ENCODE assay signal across 18 cellular contexts in genomic region chr22:29029202-29030000, GRCh38. TPM values are rescaled to one million over a fixed set of nuclear protein-coding genes. Genes with fewer than 3 reads are reported as not detected.
DNase-seq lines count a peak whose midpoint lies in the region; ATAC-seq, FAIRE-seq and TF ChIP-seq lines count a peak whose summit lies in the region.
"Had no signal": no experiment of that assay in that cellular context is flagged by ENCODE, and none has a peak within 500 bp of the region (broad histone marks: within the 10 kb centered on the region; RNA-seq: fewer than 3 reads in every experiment).

No MANE protein-coding gene starts in this region.

- H3K9me3 Mint-ChIP-seq in naive thymus-derived CD4-positive, alpha-beta T cell = peaks cover 0 to 1% (median 0%) of the 10 kb centered on the region in 11 donors
- H3K9me3 Mint-ChIP-seq: CD4-positive, alpha-beta memory T cell had no signal

- H3K36me3 ChIP-seq in mammary epithelial cell (ENCODE audit: insufficient read depth, low read length) (no peaks in the 10 kb centered on the region), breast epithelium (no peaks in the 10 kb centered on the region), endothelial cell of umbilical vein (ENCODE audit: control insufficient read depth in 2 of 2, extremely low read depth in 1 of 2, insufficient read depth in 2 of 2, low read length in 2 of 2) (no peaks in the 10 kb centered on the region), psoas muscle (ENCODE audit: insufficient read depth in 1 of 2, low read depth in 1 of 2) (no peaks in the 10 kb centered on the region)
- no peaks in the 10 kb centered on the region for H3K36me3 ChIP-seq in naive thymus-derived CD4-positive, alpha-beta T cell (ENCODE audit: control insufficient read depth in 2 of 3, insufficient read depth in 3 of 3, low read length in 3 of 3)
- H3K36me3 ChIP-seq: right atrium auricular region had no signal

- H4K20me1 ChIP-seq in mammary epithelial cell (ENCODE audit: insufficient read depth, low read length) (no peaks in the 10 kb centered on the region), endothelial cell of umbilical vein (replicated peaks; ENCODE audit: control insufficient read depth, extremely low read depth, insufficient read depth, low read length) (no peaks in the 10 kb centered on the region)

- peaks cover 34 to 73% (median 52%) of the 10 kb centered on the region in 5 donors for H3K27me3 Mint-ChIP-seq in naive thymus-derived CD4-positive, alpha-beta T cell

- dilution Hi-C loops in mammary epithelial cell (cut with HindIII; ENCODE audit: low sequenced_read_pairs) = no loop called here
- dilution Hi-C loops in endothelial cell of umbilical vein (cut with MboI; ENCODE audit: extremely low pct_ligation_motif_present, low sequenced_read_pairs) = no loop called here

- H3K79me2 ChIP-seq in mammary epithelial cell (ENCODE audit: insufficient read depth, low read length) = peaks cover 21% of the 10 kb centered on the region
- no peaks in the 10 kb centered on the region for H3K79me2 ChIP-seq in endothelial cell of umbilical vein (ENCODE audit: control insufficient read depth, insufficient read depth, low read length)

- H3K27ac ChIP-seq in mammary epithelial cell (ENCODE audit: insufficient read depth, low read depth, low read length) (peak overlapping the region; percentile 94), breast epithelium (no peak overlapping the region), endothelial cell of umbilical vein (ENCODE audit: insufficient read depth, low read depth, low read length) (no peak overlapping the region), psoas muscle (no peak overlapping the region)
- H3K27ac ChIP-seq in naive thymus-derived CD4-positive, alpha-beta T cell (ENCODE audit: low read depth, low read length) = no peak overlapping the region

- DNase-seq in mammary epithelial cell (no peak), breast epithelium (ENCODE audit: low spot score in 2 of 2) (no peak), endothelial cell of umbilical vein (ENCODE audit: low read depth, low spot score) (no peak), psoas muscle (no peak), HUDEP-2 (lab: John Stamatoyannopoulos, UW; ENCODE audit: unreplicated experiment in 76 of 76) (no peak)
- DNase-seq in naive thymus-derived CD4-positive, alpha-beta T cell = no peak
- DNase-seq: activated CD4-positive, alpha-beta T cell treated with anti-CD3 and anti-CD28 coated beads for 4 hours; activated T-cell treated with anti-CD3 and anti-CD28 coated beads, Interleukin-2, amount 50 U/mL, for 48 hours; amniotic stem cell; CD4-positive, alpha-beta memory T cell; Karpas-422; NCI-H187 treated with DMSO at 0.1 percent for 48 hours; stimulated activated CD4-positive, alpha-beta T cell treated with anti-CD3 and anti-CD28 coated beads, Interleukin-4, amount 100 ng/mL, for 24 hours had no signal

- CTCF ChIA-PET in mammary epithelial cell (lab: Charles Lee; ENCODE audit: low non-redundant PET) = no interaction called here
- CTCF ChIA-PET in endothelial cell of umbilical vein (lab: Charles Lee) = interaction anchor here (1.5 to 3.8 kb wide), 3 partner anchors 11 to 125 kb away, joined by 3 to 21 read pairs (median 5); no protein-coding TSS in a partner anchor
- CTCF ChIA-PET in naive thymus-derived CD4-positive, alpha-beta T cell (lab: Charles Lee) = no interaction called here

- in situ Hi-C loops in mammary epithelial cell (cut with MboI; ENCODE audit: low sequenced_read_pairs in 2 of 2) = loop anchor here (25.0 kb wide), 1 partner anchor 417 kb away; no protein-coding TSS in a partner anchor

- POLR2A ChIA-PET in endothelial cell of umbilical vein (lab: Charles Lee) = no interaction called here
- POLR2A ChIA-PET in naive thymus-derived CD4-positive, alpha-beta T cell (lab: Charles Lee) = no interaction called here

- peaks cover 0 to 6% (median 0%) of the 10 kb centered on the region in 5 donors for H3K36me3 Mint-ChIP-seq in naive thymus-derived CD4-positive, alpha-beta T cell

- BruUV-seq in mammary epithelial cell (replicated peaks; lab: Mats Ljungman, UMichigan) (no TSS peak), endothelial cell of umbilical vein (replicated peaks; lab: Mats Ljungman, UMichigan) (no TSS peak)

- FAIRE-seq in endothelial cell of umbilical vein (lab: Jason Lieb, UNC) = no peak

- no peaks in the 10 kb centered on the region for H3K9me3 ChIP-seq in mammary epithelial cell (replicated peaks; ENCODE audit: insufficient read depth, low read length)
- H3K9me3 ChIP-seq in breast epithelium = no peaks in the 10 kb centered on the region
- no peaks in the 10 kb centered on the region for H3K9me3 ChIP-seq in endothelial cell of umbilical vein (replicated peaks; ENCODE audit: control insufficient read depth, insufficient read depth, low read length)
- H3K9me3 ChIP-seq in naive thymus-derived CD4-positive, alpha-beta T cell (ENCODE audit: control insufficient read depth in 2 of 3, low read length in 3 of 3) = no peaks in the 10 kb centered on the region
- H3K9me3 ChIP-seq in psoas muscle = no peaks in the 10 kb centered on the region
- H3K9me3 ChIP-seq: mucosa of descending colon, right atrium auricular region had no signal

- TF ChIP-seq CTCF in mammary epithelial cell (conservative IDR thresholded peaks at IDR 0.05 in 1 of 2, IDR thresholded peaks at IDR 0.05 in 1 of 2; ENCODE audit: extremely low read depth in 1 of 2, insufficient read depth in 1 of 2, low read depth in 1 of 2, low read length in 2 of 2) (no peak), breast epithelium (IDR thresholded peaks at IDR 0.05) (no peak), endothelial cell of umbilical vein (IDR thresholded peaks at IDR 0.05; ENCODE audit: extremely low read depth in 1 of 2, insufficient read depth in 1 of 2, low read depth in 1 of 2, low read length in 2 of 2) (no peak), psoas muscle (IDR thresholded peaks at IDR 0.05) (no peak)

- H3K4me1 Mint-ChIP-seq in naive thymus-derived CD4-positive, alpha-beta T cell = peaks cover 11 to 23% (median 16%) of the 10 kb centered on the region in 7 donors

- H3K27me3 ChIP-seq in mammary epithelial cell (ENCODE audit: insufficient read depth, low read length) (no peaks in the 10 kb centered on the region), breast epithelium (no peaks in the 10 kb centered on the region), endothelial cell of umbilical vein (ENCODE audit: control insufficient read depth in 2 of 2, insufficient read depth in 2 of 2, low read length in 2 of 2) (no peaks in the 10 kb centered on the region), psoas muscle (ENCODE audit: insufficient read depth in 3 of 3, low read length in 2 of 3) (no peaks in the 10 kb centered on the region)
- H3K27me3 ChIP-seq in naive thymus-derived CD4-positive, alpha-beta T cell (ENCODE audit: control insufficient read depth in 2 of 2, insufficient read depth in 2 of 2, low read length in 2 of 2) = peaks cover 0 to 13% of the 10 kb centered on the region in 2 donors
- H3K27me3 ChIP-seq: right atrium auricular region had no signal

- H3K4me3 Mint-ChIP-seq in naive thymus-derived CD4-positive, alpha-beta T cell = peak overlapping the region in 6 of 10 donors; percentile 21 to 80 (median 70)

- 89% methylated on average over 9 of the region's 9 CpGs for WGBS in mammary epithelial cell (ENCODE audit: low coverage, missing lambda C conversion rate)
- WGBS in psoas muscle, 3 donors = 92 to 95% (median 94%) methylated on average over 9 of the region's 9 CpGs

- peaks cover 35% of the 10 kb centered on the region for H3K4me1 ChIP-seq in mammary epithelial cell (ENCODE audit: insufficient read depth, low read length)
- H3K4me1 ChIP-seq in breast epithelium = no peaks in the 10 kb centered on the region
- H3K4me1 ChIP-seq in endothelial cell of umbilical vein (ENCODE audit: control insufficient read depth, extremely low read depth, insufficient read depth, low read length) = peaks cover 27% of the 10 kb centered on the region
- H3K4me1 ChIP-seq in naive thymus-derived CD4-positive, alpha-beta T cell (ENCODE audit: control insufficient read depth in 2 of 2, insufficient read depth in 2 of 2, low read length in 2 of 2) = no peaks in the 10 kb centered on the region
- H3K4me1 ChIP-seq in psoas muscle = peaks cover 39% of the 10 kb centered on the region

- H3K27ac Mint-ChIP-seq in naive thymus-derived CD4-positive, alpha-beta T cell = no peak overlapping the region
- H3K27ac Mint-ChIP-seq: CD4-positive, alpha-beta memory T cell had no signal

- intact Hi-C loops in mammary epithelial cell (cut with micrococcal nuclease) = no loop called here
- intact Hi-C loops in breast epithelium (cut with DNase I; ENCODE audit: low total_unique reads) = no loop called here
- intact Hi-C loops in endothelial cell of umbilical vein (cut with micrococcal nuclease) = no loop called here
- intact Hi-C loops in naive thymus-derived CD4-positive, alpha-beta T cell (cut with micrococcal nuclease) = no loop called here
- intact Hi-C loops in psoas muscle (cut with DNase I) = no loop called here

- peak overlapping the region; percentile 46 for H2AFZ ChIP-seq in mammary epithelial cell (ENCODE audit: low read depth, low read length)
- H2AFZ ChIP-seq in endothelial cell of umbilical vein (ENCODE audit: low read depth, low read length) = no peak overlapping the region

- TF ChIP-seq POLR2A in breast epithelium (IDR thresholded peaks at IDR 0.05) = no peak
- no peak for TF ChIP-seq POLR2A in endothelial cell of umbilical vein (IDR thresholded peaks at IDR 0.05; ENCODE audit: low read depth, low read length)

- H3K4me3 ChIP-seq in mammary epithelial cell (replicated peaks in 1 of 3; ENCODE audit: insufficient read depth in 1 of 3, low read depth in 2 of 3, low read length in 3 of 3) (peak overlapping the region in 1 of 3 experiments; percentile 45), breast epithelium (no peak overlapping the region), endothelial cell of umbilical vein (replicated peaks in 1 of 3; ENCODE audit: insufficient read depth in 1 of 3, low read depth in 1 of 3, low read length in 3 of 3) (no peak overlapping the region), psoas muscle (no peak overlapping the region)
- H3K4me3 ChIP-seq in naive thymus-derived CD4-positive, alpha-beta T cell (ENCODE audit: low read length) = no peak overlapping the region
- H3K4me3 ChIP-seq: mucosa of descending colon had no signal

- peak overlapping the region; percentile 91 for H3K4me2 ChIP-seq in mammary epithelial cell (ENCODE audit: insufficient read depth, low read depth, low read length)
- H3K4me2 ChIP-seq in endothelial cell of umbilical vein (ENCODE audit: insufficient read depth, low read length) = peak overlapping the region; percentile 77

- no peak for ATAC-seq in naive thymus-derived CD4-positive, alpha-beta T cell
- ATAC-seq in GM18511 (IDR thresholded peaks at IDR 0.05; ENCODE audit: unreplicated experiment) = no peak
- no peak for ATAC-seq in psoas muscle
- ATAC-seq in HG03565 (IDR thresholded peaks at IDR 0.05; ENCODE audit: unreplicated experiment) = no peak

- no peaks in the 10 kb centered on the region for H3K9me1 ChIP-seq in endothelial cell of umbilical vein (replicated peaks; ENCODE audit: control insufficient read depth, extremely low read depth, insufficient read depth, low read length)

- H3K9ac ChIP-seq in mammary epithelial cell (ENCODE audit: insufficient read depth, low read length) = peak overlapping the region; percentile 92
- H3K9ac ChIP-seq in endothelial cell of umbilical vein (replicated peaks; ENCODE audit: extremely low read depth, insufficient read depth, low read length) = no peak overlapping the region

RNA-seq across cellular contexts. Expression of gene C22orf31, which starts 32.2 kb away (rescaled TPM):
- not detected for total RNA-seq in mammary epithelial cell
- polyA plus RNA-seq in mammary epithelial cell = not detected
- polyA minus RNA-seq in mammary epithelial cell = not detected
- under 1 TPM in 1 of 3 donors, not detected in 2; 0.73 TPM for total RNA-seq in breast epithelium
- not detected in 2 replicates for total RNA-seq in endothelial cell of umbilical vein
- polyA plus RNA-seq in endothelial cell of umbilical vein = not detected in 2 replicates
- not detected in 2 replicates for polyA plus RNA-seq in endothelial cell of umbilical vein (2011; cell fraction: cytosol; rRNA removed)
- polyA plus RNA-seq in endothelial cell of umbilical vein (2011; cell fraction: nucleus; rRNA removed) = not detected in 2 replicates
- polyA plus RNA-seq in endothelial cell of umbilical vein (2012) = not detected in 2 replicates
- polyA minus RNA-seq in endothelial cell of umbilical vein = not detected in 2 replicates
- polyA minus RNA-seq in endothelial cell of umbilical vein (2011; cell fraction: cytosol; rRNA and poly(A)+ RNA removed) = not detected
- not detected in 2 replicates for polyA minus RNA-seq in endothelial cell of umbilical vein (2011; cell fraction: nucleus; rRNA and poly(A)+ RNA removed)
- not detected for total RNA-seq in naive thymus-derived CD4-positive, alpha-beta T cell
- polyA plus RNA-seq in naive thymus-derived CD4-positive, alpha-beta T cell = not detected
- total RNA-seq in psoas muscle = not detected
- polyA plus RNA-seq in psoas muscle = not detected
- total RNA-seq: CD4-positive, alpha-beta memory T cell; GM23248; right atrium auricular region had no signal
- polyA plus RNA-seq: CD4-positive, alpha-beta memory T cell; GM23248 had no signal

RNA-seq across cellular contexts. Expression of gene KREMEN1, which starts 43.4 kb away (rescaled TPM):
- 10 to 100 TPM; 11.7 to 18.7 TPM for total RNA-seq in mammary epithelial cell
- polyA plus RNA-seq in mammary epithelial cell = 10.5 TPM
- polyA minus RNA-seq in mammary epithelial cell = 25.8 TPM
- 10 to 100 TPM in 2 of 3 donors, 1 to 10 TPM in 1; 9.5 to 13.6 (median 13.5) TPM for total RNA-seq in breast epithelium
- total RNA-seq in endothelial cell of umbilical vein = 0.99 and 1.1 TPM in 2 replicates
- polyA plus RNA-seq in endothelial cell of umbilical vein = 0.58 and 0.81 TPM in 2 replicates
- polyA plus RNA-seq in endothelial cell of umbilical vein (2011; cell fraction: cytosol; rRNA removed) = 0.32 and 0.39 TPM in 2 replicates
- polyA plus RNA-seq in endothelial cell of umbilical vein (2011; cell fraction: nucleus; rRNA removed) = 0.24 and 0.46 TPM in 2 replicates
- 0.47 and 1.2 TPM in 2 replicates for polyA plus RNA-seq in endothelial cell of umbilical vein (2012)
- 0.24 and 0.47 TPM in 2 replicates for polyA minus RNA-seq in endothelial cell of umbilical vein
- polyA minus RNA-seq in endothelial cell of umbilical vein (2011; cell fraction: cytosol; rRNA and poly(A)+ RNA removed) = 0.41 TPM
- polyA minus RNA-seq in endothelial cell of umbilical vein (2011; cell fraction: nucleus; rRNA and poly(A)+ RNA removed) = 0.05 and 0.10 TPM in 2 replicates
- total RNA-seq in naive thymus-derived CD4-positive, alpha-beta T cell = 1 to 10 TPM in 1 of 5 experiments, not detected in 4; 1.1 TPM
- not detected for polyA plus RNA-seq in naive thymus-derived CD4-positive, alpha-beta T cell
- 10 to 100 TPM; 17.5 to 68.2 (median 38.0) TPM for total RNA-seq in psoas muscle
- polyA plus RNA-seq in psoas muscle = 10 to 100 TPM in 1 of 3 donors, 1 to 10 TPM in 2; 7.7 to 13.9 (median 8.8) TPM
- total RNA-seq: CD4-positive, alpha-beta memory T cell had no signal
- polyA plus RNA-seq: CD4-positive, alpha-beta memory T cell had no signal
